Comparison of ENCODE assay signal across 10 cellular contexts in the genomic region with DNA sequence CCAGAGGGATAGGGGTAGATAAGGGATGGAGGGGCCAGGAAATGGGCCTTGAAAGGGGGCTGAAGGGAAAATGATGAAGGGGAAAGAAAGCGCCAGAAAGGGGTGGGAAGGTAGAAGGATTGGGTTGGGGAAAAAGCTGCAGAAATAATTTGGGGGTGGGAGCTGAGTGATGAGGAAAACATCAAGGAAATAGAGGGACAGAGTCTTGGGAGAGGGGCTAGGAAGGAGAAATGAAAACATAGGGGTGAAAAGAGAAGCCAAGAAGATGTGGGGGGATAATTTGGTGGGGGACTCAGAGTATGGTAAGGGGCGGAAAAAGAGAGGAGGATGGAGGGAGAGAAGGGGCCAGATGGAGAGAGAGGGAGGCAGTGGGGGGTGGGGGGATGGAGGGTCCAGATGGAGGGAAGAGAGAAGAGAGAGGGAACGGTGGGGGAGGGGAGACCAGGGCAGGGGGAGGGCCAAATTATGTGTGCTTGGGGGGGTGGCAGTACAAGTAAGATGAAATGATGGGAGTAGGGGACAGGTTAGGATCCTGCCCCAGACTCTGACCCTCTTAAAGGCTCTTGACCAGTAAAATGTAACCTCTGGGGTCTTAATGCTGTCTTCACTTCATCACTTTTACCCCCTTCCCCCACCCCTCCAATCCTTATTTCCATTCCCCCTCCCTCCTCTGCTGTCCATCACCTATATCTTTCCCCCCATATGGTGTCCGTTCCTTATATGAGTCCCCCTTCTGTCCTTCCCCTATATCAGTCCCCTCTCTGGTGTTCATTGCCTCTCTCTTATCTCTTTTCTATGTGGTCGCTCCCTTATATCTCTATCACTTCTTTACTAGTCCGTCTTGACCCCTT. TPM values are rescaled to one million over a fixed set of nuclear protein-coding genes. Genes with fewer than 3 reads are reported as not detected.
A peak's percentile ranks its signal among the peaks of the same experiment; 100 is the strongest.
DNase-seq lines count a peak whose midpoint lies in the region; ATAC-seq, FAIRE-seq and TF ChIP-seq lines count a peak whose summit lies in the region.
"Had no signal": no experiment of that assay in that cellular context is flagged by ENCODE, and none has a peak within 500 bp of the region (broad histone marks: within the 10 kb centered on the region; RNA-seq: fewer than 3 reads in every experiment).

No MANE protein-coding gene starts in this region.

- ATAC-seq in activated T-cell treated with anti-CD3 and anti-CD28 coated beads, Interleukin-2, amount 50 U/mL, for 72 hours (replicated peaks in 1 of 2) = no peak
- ATAC-seq in right cardiac atrium = no peak
- ATAC-seq in omental fat pad (ENCODE audit: low FRiP score) = no peak
- ATAC-seq: HCT116, pancreas had no signal

- H3K9me3 ChIP-seq in right cardiac atrium (ENCODE audit: control insufficient read depth, low read length) (no peaks in the 10 kb centered on the region), tibial artery (no peaks in the 10 kb centered on the region)
- H3K9me3 ChIP-seq: pancreas had no signal

- H3K27me3 ChIP-seq in right cardiac atrium (ENCODE audit: control insufficient read depth, insufficient read depth) = no peaks in the 10 kb centered on the region
- H3K27me3 ChIP-seq in tibial artery = no peaks in the 10 kb centered on the region
- H3K27me3 ChIP-seq: pancreas had no signal

- no peaks in the 10 kb centered on the region for H3K9me3 Mint-ChIP-seq in activated T-cell treated with anti-CD3 and anti-CD28 coated beads, Interleukin-2, amount 50 U/mL, for 72 hours

- peak overlapping the region; percentile 44 for H3K27ac Mint-ChIP-seq in activated T-cell treated with anti-CD3 and anti-CD28 coated beads, Interleukin-2, amount 50 U/mL, for 72 hours

- H3K27ac ChIP-seq in right cardiac atrium (ENCODE audit: low read length) = no peak overlapping the region
- peak overlapping the region; percentile 88 to 95 for H3K27ac ChIP-seq in tibial artery
- H3K27ac ChIP-seq: pancreas had no signal

- DNase-seq in activated T-cell treated with anti-CD3 and anti-CD28 coated beads, Interleukin-2, amount 50 U/mL, for 72 hours = no peak
- DNase-seq in activated T-cell treated with anti-CD3 and anti-CD28 coated beads for 4 hours (no peak), right cardiac atrium (no peak), tibial artery (no peak), NCI-H774 (lab: John Stamatoyannopoulos, UW) (no peak), frontal cortex (ENCODE audit: low spot score in 2 of 2) (no peak), omental fat pad (ENCODE audit: low spot score) (no peak)

- TF ChIP-seq CTCF in WI38 (IDR thresholded peaks at IDR 0.05; ENCODE audit: low read depth, low read length) = no peak
- no peak for TF ChIP-seq CTCF in tibial artery (IDR thresholded peaks at IDR 0.05)
- no peak for TF ChIP-seq CTCF in omental fat pad (IDR thresholded peaks at IDR 0.05)

- H3K36me3 Mint-ChIP-seq in activated T-cell treated with anti-CD3 and anti-CD28 coated beads, Interleukin-2, amount 50 U/mL, for 72 hours (ENCODE audit: insufficient read depth in 2 of 2) = peaks cover 13 to 15% of the 10 kb centered on the region in 2 donors

- H3K4me1 ChIP-seq in right cardiac atrium (ENCODE audit: control insufficient read depth, insufficient read depth, low read length) = peaks cover 18% of the 10 kb centered on the region
- peaks cover 0 to 62% (median 46%) of the 10 kb centered on the region in 4 donors for H3K4me1 ChIP-seq in tibial artery

- 46% methylated on average over 6 of the region's 6 CpGs for WGBS in right cardiac atrium

- H3K36me3 ChIP-seq in tibial artery = peaks cover 4 to 10% (median 5%) of the 10 kb centered on the region in 3 donors
- H3K36me3 ChIP-seq: pancreas had no signal

- peak overlapping the region; percentile 61 for H3K4me3 ChIP-seq in WI38 (ENCODE audit: low read depth, low read length)
- H3K4me3 ChIP-seq in right cardiac atrium (ENCODE audit: low read length) = peak overlapping the region; percentile 59
- peak overlapping the region; percentile 54 to 57 for H3K4me3 ChIP-seq in tibial artery
- H3K4me3 ChIP-seq: pancreas had no signal

- intact Hi-C loops in right cardiac atrium (cut with DNase I) = loop anchor here in 1 of 4 donors (10.0 kb wide), 1 partner anchor 154 kb away; no protein-coding TSS in a partner anchor
- intact Hi-C loops in tibial artery (cut with DNase I; ENCODE audit: low total_unique reads) = loop anchor here (10.0 kb wide), 2 partner anchors 106 to 804 kb away; partner anchors contain the start of genes TAPBP and ZBTB22

- H3K4me1 Mint-ChIP-seq in activated T-cell treated with anti-CD3 and anti-CD28 coated beads, Interleukin-2, amount 50 U/mL, for 72 hours (ENCODE audit: low read depth) = peaks cover 75% of the 10 kb centered on the region

- no peaks in the 10 kb centered on the region for H3K27me3 Mint-ChIP-seq in activated T-cell treated with anti-CD3 and anti-CD28 coated beads, Interleukin-2, amount 50 U/mL, for 72 hours (ENCODE audit: low read depth)

- H3K4me3 Mint-ChIP-seq in activated T-cell treated with anti-CD3 and anti-CD28 coated beads, Interleukin-2, amount 50 U/mL, for 72 hours = peak overlapping the region; percentile 62 to 74

- FAIRE-seq in frontal cortex (lab: Jason Lieb, UNC) = no peak
- FAIRE-seq: pancreas had no signal

RNA-seq across cellular contexts. Expression of gene SYNGAP1, which starts 0.9 kb away (rescaled TPM):
- 10 to 100 TPM; 86.9 to 91.5 TPM for total RNA-seq in activated T-cell treated with anti-CD3 and anti-CD28 coated beads, Interleukin-2, amount 50 U/mL, for 72 hours
- 10 to 100 TPM in 1 of 4 donors, 1 to 10 TPM in 3; 8.6 to 13.2 (median 9.0) TPM for total RNA-seq in right cardiac atrium
- polyA plus RNA-seq in right cardiac atrium = 8.0 TPM
- 35.1 TPM for total RNA-seq in frontal cortex
- 10 to 100 TPM in 3 of 4 donors, 1 to 10 TPM in 1; 8.8 to 12.3 (median 10.3) TPM for total RNA-seq in omental fat pad

RNA-seq across cellular contexts. Expression of gene CUTA, which starts 2.8 kb away (rescaled TPM):
- total RNA-seq in activated T-cell treated with anti-CD3 and anti-CD28 coated beads, Interleukin-2, amount 50 U/mL, for 72 hours = 100 to 1,000 TPM; 212 to 222 TPM
- 100 to 1,000 TPM; 128 to 177 (median 133) TPM for total RNA-seq in right cardiac atrium
- polyA plus RNA-seq in right cardiac atrium = 170 TPM
- 84.8 TPM for total RNA-seq in frontal cortex
- 100 to 1,000 TPM in 2 of 4 donors, 10 to 100 TPM in 2; 57.1 to 107 (median 98.1) TPM for total RNA-seq in omental fat pad

RNA-seq across cellular contexts. Expression of gene PHF1, which starts 9.9 kb away (rescaled TPM):
- total RNA-seq in activated T-cell treated with anti-CD3 and anti-CD28 coated beads, Interleukin-2, amount 50 U/mL, for 72 hours = 10 to 100 TPM; 65.2 to 77.3 TPM
- total RNA-seq in right cardiac atrium = 10 to 100 TPM; 55.5 to 70.6 (median 65.4) TPM
- polyA plus RNA-seq in right cardiac atrium = 76.4 TPM
- total RNA-seq in frontal cortex = 16.3 TPM
- total RNA-seq in omental fat pad = 10 to 100 TPM; 40.8 to 56.5 (median 48.9) TPM

RNA-seq across cellular contexts. Expression of gene KIFC1, which starts 29.1 kb away (rescaled TPM):
- total RNA-seq in activated T-cell treated with anti-CD3 and anti-CD28 coated beads, Interleukin-2, amount 50 U/mL, for 72 hours = 10 to 100 TPM; 91.7 to 96.3 TPM
- total RNA-seq in right cardiac atrium (1 to 10 TPM in 2 of 4 donors, under 1 TPM in 1, not detected in 1; 0.62 to 1.2 (median 1.1) TPM), frontal cortex (4.1 TPM), omental fat pad (10 to 100 TPM in 1 of 4 donors, 1 to 10 TPM in 1, under 1 TPM in 2; 0.25 to 10.8 (median 3.1) TPM)
- 0.16 TPM for polyA plus RNA-seq in right cardiac atrium

RNA-seq across cellular contexts. Expression of gene ZBTB9, which starts 33.7 kb away (rescaled TPM):
- 10 to 100 TPM; 10.2 to 13.6 TPM for total RNA-seq in activated T-cell treated with anti-CD3 and anti-CD28 coated beads, Interleukin-2, amount 50 U/mL, for 72 hours
- total RNA-seq in right cardiac atrium (1 to 10 TPM; 3.9 to 4.9 (median 4.3) TPM), frontal cortex (9.0 TPM), omental fat pad (1 to 10 TPM; 1.4 to 8.6 (median 5.7) TPM)
- polyA plus RNA-seq in right cardiac atrium = 2.8 TPM
